12 cellular contexts compared by ENCODE assay signal in the genomic region with DNA sequence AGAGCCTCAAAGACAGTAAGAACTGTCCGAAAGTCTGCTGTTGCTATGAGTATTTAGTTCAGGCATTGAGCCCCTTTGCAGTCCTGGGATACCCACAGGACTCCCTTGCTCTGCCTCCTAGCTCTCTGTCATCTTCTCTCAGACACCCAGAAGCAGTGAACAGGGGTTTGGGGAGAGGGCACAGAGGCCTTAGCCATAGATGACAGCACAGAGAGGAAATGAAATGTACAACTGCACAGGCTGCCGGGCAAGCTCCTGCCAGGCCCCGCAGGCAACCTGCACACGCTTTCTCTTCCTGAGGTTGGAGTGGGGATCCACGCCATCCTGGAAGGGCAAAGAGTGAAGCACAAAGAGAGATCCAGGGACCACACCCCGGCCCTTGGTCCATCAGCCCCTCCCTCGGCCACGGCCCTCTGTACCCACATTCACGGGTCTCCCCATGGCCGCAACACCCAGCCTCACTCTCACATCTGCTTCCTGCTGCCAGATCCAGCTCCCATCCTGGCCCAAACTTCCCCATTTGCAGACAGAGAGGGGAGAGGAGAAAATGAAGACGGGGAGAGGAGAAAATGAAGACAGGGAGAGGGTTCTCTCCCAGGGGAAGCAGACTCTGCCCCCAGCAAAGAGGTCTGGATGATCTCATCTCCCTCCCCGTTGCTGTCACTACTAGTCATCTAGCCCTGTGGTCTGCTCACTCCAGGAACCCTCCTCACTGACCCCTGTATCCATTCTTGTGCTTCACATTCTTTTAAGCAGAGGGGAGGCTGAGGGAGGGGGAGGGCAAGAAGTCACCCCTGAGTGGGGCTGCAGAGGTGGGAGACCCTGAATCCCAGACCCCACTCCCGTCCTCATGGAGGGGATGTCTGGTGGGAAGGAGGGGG. TPM values are rescaled to one million over a fixed set of nuclear protein-coding genes. Genes with fewer than 3 reads are reported as not detected.
DNase-seq lines count a peak whose midpoint lies in the region; ATAC-seq and TF ChIP-seq lines count a peak whose summit lies in the region.
"Had no signal": no experiment of that assay in that cellular context is flagged by ENCODE, and none has a peak within 500 bp of the region (broad histone marks: within the 10 kb centered on the region; RNA-seq: fewer than 3 reads in every experiment).

No MANE protein-coding gene starts in this region.

- no peak for ATAC-seq in CD8-positive, alpha-beta T cell
- no peak for ATAC-seq in naive thymus-derived CD4-positive, alpha-beta T cell

- H3K9me3 Mint-ChIP-seq in CD8-positive, alpha-beta T cell: no peaks in the 10 kb centered on the region
- H3K9me3 Mint-ChIP-seq in activated naive CD8-positive, alpha-beta T cell (ENCODE audit: low read depth): no peaks in the 10 kb centered on the region
- no peaks in the 10 kb centered on the region for H3K9me3 Mint-ChIP-seq in naive thymus-derived CD4-positive, alpha-beta T cell
- H3K9me3 Mint-ChIP-seq in endodermal cell: no peaks in the 10 kb centered on the region

- peak overlapping the region; percentile 71 for H3K27ac Mint-ChIP-seq in CD8-positive, alpha-beta T cell
- peak overlapping the region; percentile 58 for H3K27ac Mint-ChIP-seq in activated naive CD8-positive, alpha-beta T cell
- peak overlapping the region; percentile 79 to 93 (median 88) for H3K27ac Mint-ChIP-seq in naive thymus-derived CD4-positive, alpha-beta T cell
- no peak overlapping the region for H3K27ac Mint-ChIP-seq in endodermal cell

- H3K36me3 Mint-ChIP-seq in CD8-positive, alpha-beta T cell: peaks cover 92% of the 10 kb centered on the region
- peaks cover 11% of the 10 kb centered on the region for H3K36me3 Mint-ChIP-seq in activated naive CD8-positive, alpha-beta T cell
- H3K36me3 Mint-ChIP-seq in naive thymus-derived CD4-positive, alpha-beta T cell: peaks cover 4 to 50% (median 37%) of the 10 kb centered on the region in 5 donors
- no peaks in the 10 kb centered on the region for H3K36me3 Mint-ChIP-seq in endodermal cell (ENCODE audit: low read depth)

- H3K36me3 ChIP-seq in CD8-positive, alpha-beta T cell (ENCODE audit: insufficient read depth, low read length): peaks cover 71% of the 10 kb centered on the region
- H3K36me3 ChIP-seq in naive thymus-derived CD4-positive, alpha-beta T cell (ENCODE audit: control insufficient read depth in 2 of 3, insufficient read depth in 3 of 3, low read length in 3 of 3): peaks cover 32 to 93% (median 51%) of the 10 kb centered on the region in 3 experiments
- H3K36me3 ChIP-seq in endodermal cell (ENCODE audit: control insufficient read depth, insufficient read depth, low read length): no peaks in the 10 kb centered on the region
- H3K36me3 ChIP-seq: ovary, SJSA1 had no signal

- TF ChIP-seq POLR2A in lower leg skin (IDR thresholded peaks at IDR 0.05): no peak

- CTCF ChIA-PET in CD8-positive, alpha-beta T cell (lab: Charles Lee): interaction anchor here (0.7 to 1.8 kb wide), 4 partner anchors 8 to 70 kb away, joined by 3 to 4 read pairs (median 3); no protein-coding TSS in a partner anchor
- CTCF ChIA-PET in naive thymus-derived CD4-positive, alpha-beta T cell (lab: Charles Lee): no interaction called here

- WGBS in endodermal cell (ENCODE audit: insufficient coverage in 1 of 2, insufficient read length in 1 of 2), 2 experiments: 79 to 90% methylated on average over 5 to 13 of the region's 13 CpGs
- 63 to 72% methylated on average over 12 to 13 of the region's 13 CpGs for WGBS in lower leg skin, 2 donors

- POLR2A ChIA-PET in CD8-positive, alpha-beta T cell (lab: Charles Lee): interaction anchor here (0.9 to 1.5 kb wide), 2 partner anchors 19 to 30 kb away, joined by 4 to 5 read pairs; no protein-coding TSS in a partner anchor
- POLR2A ChIA-PET in naive thymus-derived CD4-positive, alpha-beta T cell (lab: Charles Lee): interaction anchor here (0.7 to 2.1 kb wide), 4 partner anchors 9 to 30 kb away, joined by 3 to 8 read pairs (median 4); no protein-coding TSS in a partner anchor

- no peak for TF ChIP-seq CTCF in CD8-positive, alpha-beta T cell (IDR thresholded peaks at IDR 0.05)
- TF ChIP-seq CTCF in GM13976 (IDR thresholded peaks at IDR 0.05; ENCODE audit: borderline replicate concordance, control extremely low read depth, extremely low read depth, insufficient read depth, missing control alignments) (no peak), endodermal cell (conservative IDR thresholded peaks at IDR 0.05) (no peak), lower leg skin (IDR thresholded peaks at IDR 0.05) (no peak)

- no peak overlapping the region for H3K4me3 ChIP-seq in CD8-positive, alpha-beta T cell (ENCODE audit: low read depth, low read length)
- no peak overlapping the region for H3K4me3 ChIP-seq in naive thymus-derived CD4-positive, alpha-beta T cell (ENCODE audit: low read length)
- H3K4me3 ChIP-seq in endodermal cell (ENCODE audit: low read length): no peak overlapping the region
- H3K4me3 ChIP-seq in lower leg skin (ENCODE audit: low read depth, poor library complexity, severe bottlenecking): no peak overlapping the region
- H3K4me3 ChIP-seq: ovary, SJSA1, testis had no signal

- no peaks in the 10 kb centered on the region for H3K9me3 ChIP-seq in CD8-positive, alpha-beta T cell (ENCODE audit: low read length)
- H3K9me3 ChIP-seq in naive thymus-derived CD4-positive, alpha-beta T cell (ENCODE audit: control insufficient read depth in 2 of 3, low read length in 3 of 3): no peaks in the 10 kb centered on the region
- no peaks in the 10 kb centered on the region for H3K9me3 ChIP-seq in endodermal cell (ENCODE audit: control insufficient read depth, low read length)
- H3K9me3 ChIP-seq: ovary, SJSA1, testis had no signal

- intact Hi-C loops in CD8-positive, alpha-beta T cell (cut with DNase I, micrococcal nuclease): no loop called here
- intact Hi-C loops in naive thymus-derived CD4-positive, alpha-beta T cell (cut with micrococcal nuclease): no loop called here
- intact Hi-C loops in lower leg skin (cut with DNase I; ENCODE audit: low total_unique reads): no loop called here

- H3K4me3 Mint-ChIP-seq in CD8-positive, alpha-beta T cell: no peak overlapping the region
- no peak overlapping the region for H3K4me3 Mint-ChIP-seq in activated naive CD8-positive, alpha-beta T cell
- H3K4me3 Mint-ChIP-seq in naive thymus-derived CD4-positive, alpha-beta T cell: no peak overlapping the region
- no peak overlapping the region for H3K4me3 Mint-ChIP-seq in endodermal cell

- in situ Hi-C loops in GM13976 (cut with MboI; ENCODE audit: low sequenced_read_pairs, unreplicated experiment): no loop called here

- peaks cover 16% of the 10 kb centered on the region for H3K4me1 ChIP-seq in CD8-positive, alpha-beta T cell (ENCODE audit: insufficient read depth, low read length)
- peaks cover 0 to 32% of the 10 kb centered on the region in 2 donors for H3K4me1 ChIP-seq in naive thymus-derived CD4-positive, alpha-beta T cell (ENCODE audit: control insufficient read depth in 2 of 2, insufficient read depth in 2 of 2, low read length in 2 of 2)
- peaks cover 14% of the 10 kb centered on the region for H3K4me1 ChIP-seq in endodermal cell (ENCODE audit: control insufficient read depth, insufficient read depth, low read length)

- H3K27ac ChIP-seq in CD8-positive, alpha-beta T cell (ENCODE audit: low read depth, low read length): no peak overlapping the region
- peak overlapping the region; percentile 50 for H3K27ac ChIP-seq in naive thymus-derived CD4-positive, alpha-beta T cell (ENCODE audit: low read depth, low read length)
- no peak overlapping the region for H3K27ac ChIP-seq in endodermal cell (ENCODE audit: low read depth, low read length)
- H3K27ac ChIP-seq: ovary, SJSA1, testis had no signal

- peaks cover 38% of the 10 kb centered on the region for H3K4me1 Mint-ChIP-seq in CD8-positive, alpha-beta T cell (ENCODE audit: low read depth)
- peaks cover 40% of the 10 kb centered on the region for H3K4me1 Mint-ChIP-seq in activated naive CD8-positive, alpha-beta T cell (ENCODE audit: low read depth)
- peaks cover 27 to 64% (median 56%) of the 10 kb centered on the region in 7 donors for H3K4me1 Mint-ChIP-seq in naive thymus-derived CD4-positive, alpha-beta T cell
- peaks cover 35% of the 10 kb centered on the region for H3K4me1 Mint-ChIP-seq in endodermal cell

- no peak overlapping the region for H3K9ac ChIP-seq in endodermal cell (ENCODE audit: extremely low read depth, low read length, poor library complexity, severe bottlenecking)

- no peak for DNase-seq in CD8-positive, alpha-beta T cell
- peak; percentile 34 for DNase-seq in GM13976 (ENCODE audit: low spot score)
- no peak for DNase-seq in naive thymus-derived CD4-positive, alpha-beta T cell
- no peak for DNase-seq in NCI-H510A treated with DMSO at 0.1 percent for 48 hours (lab: John Stamatoyannopoulos, UW)
- DNase-seq in endodermal cell: no peak
- no peak for DNase-seq in lower leg skin (ENCODE audit: low spot score in 2 of 2)
- DNase-seq: caudate nucleus, NCI-H446 treated with DMSO at 0.1 percent for 48 hours, testis had no signal

- no peaks in the 10 kb centered on the region for H3K27me3 ChIP-seq in CD8-positive, alpha-beta T cell (ENCODE audit: insufficient read depth, low read length)
- H3K27me3 ChIP-seq in naive thymus-derived CD4-positive, alpha-beta T cell (ENCODE audit: control insufficient read depth in 2 of 2, insufficient read depth in 2 of 2, low read length in 2 of 2): no peaks in the 10 kb centered on the region
- peaks cover 91% of the 10 kb centered on the region for H3K27me3 ChIP-seq in endodermal cell (ENCODE audit: control insufficient read depth, insufficient read depth, low read length, poor library complexity, severe bottlenecking)
- H3K27me3 ChIP-seq: ovary, testis had no signal

- H3K27me3 Mint-ChIP-seq in CD8-positive, alpha-beta T cell (ENCODE audit: low read depth): no peaks in the 10 kb centered on the region
- no peaks in the 10 kb centered on the region for H3K27me3 Mint-ChIP-seq in activated naive CD8-positive, alpha-beta T cell
- H3K27me3 Mint-ChIP-seq in naive thymus-derived CD4-positive, alpha-beta T cell: no peaks in the 10 kb centered on the region
- peaks cover 86% of the 10 kb centered on the region for H3K27me3 Mint-ChIP-seq in endodermal cell (ENCODE audit: insufficient read depth)

RNA-seq across cellular contexts. Expression of gene CD6, which starts 40.7 kb away (rescaled TPM):
- 100 to 1,000 TPM; 765 to 793 TPM for total RNA-seq in CD8-positive, alpha-beta T cell
- 100 to 1,000 TPM; 361 to 653 (median 430) TPM for total RNA-seq in naive thymus-derived CD4-positive, alpha-beta T cell
- 100 to 1,000 TPM; 195 to 303 TPM for polyA plus RNA-seq in naive thymus-derived CD4-positive, alpha-beta T cell
- total RNA-seq in endodermal cell (1 to 10 TPM; 1.5 to 1.6 TPM), lower leg skin (1 to 10 TPM in 3 of 4 donors, under 1 TPM in 1; 0.42 to 2.7 (median 1.8) TPM)
- 0.57 TPM for polyA plus RNA-seq in endodermal cell (2013, experiment 1 of 2)
- 0.50 TPM for polyA plus RNA-seq in endodermal cell (2013, experiment 2 of 2)

Comparison
In these comparisons a context has a peak if more than half of its experiments do, and no peak if none do; other contexts are left out.
1. RNA of gene CD6, which starts 40.7 kb away (total RNA-seq): 765 to 793 TPM in CD8-positive, alpha-beta T cell and 361 to 653 TPM in naive thymus-derived CD4-positive, alpha-beta T cell; 0.42 to 2.7 TPM in lower leg skin and 1.5 to 1.6 TPM in endodermal cell; every median in the first group is over 10 times any median in the second.